10 cellular contexts compared by ENCODE assay signal in genomic region chr6:10520468-10520867, GRCh38. TPM values are rescaled to one million over a fixed set of nuclear protein-coding genes. Genes with fewer than 3 reads are reported as not detected.
DNase-seq lines count a peak whose midpoint lies in the region; ATAC-seq, FAIRE-seq and TF ChIP-seq lines count a peak whose summit lies in the region.
"Had no signal": no experiment of that assay in that cellular context is flagged by ENCODE, and none has a peak within 500 bp of the region (broad histone marks: within the 10 kb centered on the region; RNA-seq: fewer than 3 reads in every experiment).

No MANE protein-coding gene starts in this region.

- H3K27me3 ChIP-seq in HL-60 (ENCODE audit: insufficient read depth, poor library complexity, severe bottlenecking) = no peaks in the 10 kb centered on the region
- H3K27me3 ChIP-seq in bronchial epithelial cell (ENCODE audit: control insufficient read depth, insufficient read depth, low read length) = no peaks in the 10 kb centered on the region
- H3K27me3 ChIP-seq in naive thymus-derived CD4-positive, alpha-beta T cell (ENCODE audit: control insufficient read depth in 2 of 2, insufficient read depth in 2 of 2, low read length in 2 of 2) = no peaks in the 10 kb centered on the region

- DNase-seq in GM12891 (ENCODE audit: insufficient read length, low spot score) (no peak), HL-60 (ENCODE audit: low read depth in 1 of 2, low spot score in 1 of 2) (peak in 1 of 2 experiments; percentile 55), bronchial epithelial cell (ENCODE audit: low read depth) (peak; percentile 68), SK-N-DZ (ENCODE audit: low spot score) (no peak), HTR-8/SVneo (ENCODE audit: insufficient read length, low spot score) (no peak), cerebellar cortex (ENCODE audit: low spot score) (no peak)
- no peak for DNase-seq in naive thymus-derived CD4-positive, alpha-beta T cell

- no peaks in the 10 kb centered on the region for H3K9me3 ChIP-seq in naive thymus-derived CD4-positive, alpha-beta T cell (ENCODE audit: control insufficient read depth in 2 of 3, low read length in 3 of 3)

- intact Hi-C loops in naive thymus-derived CD4-positive, alpha-beta T cell (cut with micrococcal nuclease) = no loop called here

- CTCF ChIA-PET in naive thymus-derived CD4-positive, alpha-beta T cell (lab: Charles Lee) = no interaction called here

- H3K4me3 ChIP-seq in HL-60 (replicated peaks; ENCODE audit: insufficient read depth, low read length) (no peak overlapping the region), bronchial epithelial cell (ENCODE audit: low read depth, low read length) (peak overlapping the region; percentile 13)
- H3K4me3 ChIP-seq in naive thymus-derived CD4-positive, alpha-beta T cell (ENCODE audit: low read length) = no peak overlapping the region

- no peaks in the 10 kb centered on the region for H3K4me1 ChIP-seq in naive thymus-derived CD4-positive, alpha-beta T cell (ENCODE audit: control insufficient read depth in 2 of 2, insufficient read depth in 2 of 2, low read length in 2 of 2)

- peaks cover 0 to 13% (median 6%) of the 10 kb centered on the region in 5 donors for H3K27me3 Mint-ChIP-seq in naive thymus-derived CD4-positive, alpha-beta T cell

- ATAC-seq in naive thymus-derived CD4-positive, alpha-beta T cell = peak; percentile 42
- ATAC-seq in HG03442 (IDR thresholded peaks at IDR 0.05; ENCODE audit: unreplicated experiment) = no peak

- H3K9me3 Mint-ChIP-seq in naive thymus-derived CD4-positive, alpha-beta T cell = no peaks in the 10 kb centered on the region

- peak overlapping the region; percentile 63 for H3K27ac ChIP-seq in HL-60 (replicated peaks)
- no peak overlapping the region for H3K27ac ChIP-seq in naive thymus-derived CD4-positive, alpha-beta T cell (ENCODE audit: low read depth, low read length)

- no peak for TF ChIP-seq POLR2A in GM12891 (IDR thresholded peaks at IDR 0.05; ENCODE audit: low read depth, low read length)

- no peak for TF ChIP-seq CTCF in HL-60 (IDR thresholded peaks at IDR 0.05; ENCODE audit: insufficient read depth, low read length)
- TF ChIP-seq CTCF in bronchial epithelial cell (IDR thresholded peaks at IDR 0.05; ENCODE audit: insufficient read depth, low read length, severe bottlenecking) = no peak

- POLR2A ChIA-PET in naive thymus-derived CD4-positive, alpha-beta T cell (lab: Charles Lee) = no interaction called here

- H3K4me3 Mint-ChIP-seq in naive thymus-derived CD4-positive, alpha-beta T cell = no peak overlapping the region

- no peaks in the 10 kb centered on the region for H3K36me3 Mint-ChIP-seq in naive thymus-derived CD4-positive, alpha-beta T cell

- H3K4me1 Mint-ChIP-seq in naive thymus-derived CD4-positive, alpha-beta T cell = peaks cover 0 to 12% (median 0%) of the 10 kb centered on the region in 7 donors

- FAIRE-seq in GM12891 (lab: Jason Lieb, UNC) = peak; percentile 50
- FAIRE-seq in bronchial epithelial cell (lab: Jason Lieb, UNC) = no peak
- FAIRE-seq in HTR-8/SVneo (lab: Jason Lieb, UNC) = no peak
- FAIRE-seq: endometrium had no signal

- no peaks in the 10 kb centered on the region for H3K36me3 ChIP-seq in bronchial epithelial cell (ENCODE audit: control insufficient read depth, insufficient read depth, low read length)
- no peaks in the 10 kb centered on the region for H3K36me3 ChIP-seq in naive thymus-derived CD4-positive, alpha-beta T cell (ENCODE audit: control insufficient read depth in 2 of 3, insufficient read depth in 3 of 3, low read length in 3 of 3)
- H3K36me3 ChIP-seq: WERI-Rb-1 had no signal

- H3K27ac Mint-ChIP-seq in naive thymus-derived CD4-positive, alpha-beta T cell = no peak overlapping the region

TF ChIP-seq in GM12891, 5 proteins besides CTCF, POLR2A, EP300 and RAD21:
- TF ChIP-seq SPI1 (IDR thresholded peaks at IDR 0.05; ENCODE audit: low read depth, low read length) (peak; percentile 80), POU2F2 (IDR thresholded peaks at IDR 0.05; ENCODE audit: low read depth, low read length) (no peak), PAX5 (IDR thresholded peaks at IDR 0.05; ENCODE audit: insufficient read depth, low read length, severe bottlenecking) (no peak), TAF1 (IDR thresholded peaks at IDR 0.05; ENCODE audit: low read depth, low read length) (no peak), POLR2AphosphoS5 (IDR thresholded peaks at IDR 0.05; ENCODE audit: low read depth, low read length) (no peak)

RNA-seq across cellular contexts. Expression of gene GCNT2, which starts 0.7 kb away (rescaled TPM):
- polyA plus RNA-seq in GM12891 (2012; ENCODE audit: low read depth, missing spikeins) = 6.2 TPM
- 10.3 and 15.5 TPM in 2 replicates for total RNA-seq in bronchial epithelial cell
- total RNA-seq in naive thymus-derived CD4-positive, alpha-beta T cell = 1 to 10 TPM; 3.2 to 8.5 (median 3.8) TPM
- polyA plus RNA-seq in naive thymus-derived CD4-positive, alpha-beta T cell = under 1 TPM; 0.45 to 0.91 TPM
- 0.25 and 0.90 TPM in 2 replicates for polyA plus RNA-seq in SK-N-DZ (2014; cell fraction: cytosol; rRNA removed)
- 0.15 and 0.50 TPM in 2 replicates for polyA plus RNA-seq in SK-N-DZ (2014; cell fraction: nucleus; rRNA removed)
